33 cellular contexts compared by ENCODE assay signal in the genomic region with DNA sequence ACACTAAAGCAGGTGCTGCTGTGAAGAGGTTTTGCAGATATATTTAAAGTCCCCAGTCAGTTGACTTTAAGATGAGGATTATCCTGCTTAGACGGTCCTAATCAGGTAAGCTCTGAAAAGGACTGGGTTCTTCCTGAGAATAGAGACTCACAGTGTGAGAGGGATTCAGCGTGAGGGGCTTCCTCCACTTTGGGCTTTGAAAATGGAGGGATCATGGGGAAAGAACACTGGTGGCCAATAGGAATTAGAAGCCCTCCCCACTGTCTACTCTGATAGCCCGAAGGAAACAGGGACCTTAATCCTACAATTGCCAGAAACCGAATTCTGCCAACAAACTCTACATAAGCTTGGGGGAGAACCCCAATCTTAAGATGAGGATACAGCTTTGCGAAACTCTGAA. TPM values are rescaled to one million over a fixed set of nuclear protein-coding genes. Genes with fewer than 3 reads are reported as not detected.
"Had no signal": no experiment of that assay in that cellular context is flagged by ENCODE, and none has a peak within 500 bp of the region (broad histone marks: within the 10 kb centered on the region; RNA-seq: fewer than 3 reads in every experiment).

No MANE protein-coding gene starts in this region.

- H3K4me1 ChIP-seq: colonic mucosa, right lobe of liver had no signal

- DNase-seq: colonic mucosa; effector CD8-positive, alpha-beta T cell; endodermal cell; glutamatergic neuron; heart right ventricle; hippocampal formation; islet precursor cell; mesenchymal stem cell; mucosa of descending colon; naive B cell; right lobe of liver; stimulated activated CD4-positive, alpha-beta T cell treated with anti-CD3 and anti-CD28 coated beads, Interleukin-2, amount 100 ng/mL, for 24 hours; stimulated activated CD4-positive, alpha-beta T cell treated with anti-CD3 and anti-CD28 coated beads, Interleukin-4, amount 100 ng/mL, for 24 hours; stimulated activated naive CD4-positive, alpha-beta T cell treated with Interleukin-2 at 50 U/mL for 16 hours; stomach; thyroid gland had no signal

- H3K9me3 ChIP-seq: colonic mucosa, esophagus muscularis mucosa, heart right ventricle, mucosa of descending colon, right lobe of liver, stomach, thyroid gland, vagina had no signal

- H3K79me2 ChIP-seq: parathyroid adenoma had no signal

- H3K36me3 ChIP-seq: colonic mucosa, esophagus muscularis mucosa, heart right ventricle, right lobe of liver, stomach, thyroid gland, vagina had no signal

- H3K9me3 Mint-ChIP-seq: dendritic cell treated with granulocyte-macrophage colony-stimulating factor and Interleukin-4, amounts not matched to agents 40 ng/mL and 50 ng/mL, for 4 days; mesothelial cell of epicardium; natural killer cell treated with Interleukin-12 subunit alpha and Interleukin-12 subunit beta and Interleukin-15 and Interleukin-18, amount 100 ng/mL, for 72 hours; stimulated activated effector memory CD8-positive, alpha-beta T cell treated with anti-CD3 and anti-CD28 coated beads, Interleukin-12 subunit alpha, Interleukin-12 subunit beta, amount 100 ng/mL, for 72 hours had no signal

- H3K36me3 Mint-ChIP-seq: mesothelial cell of epicardium; naive B cell; natural killer cell treated with Interleukin-12 subunit alpha and Interleukin-12 subunit beta and Interleukin-15 and Interleukin-18, amount 100 ng/mL, for 72 hours; stimulated activated effector memory CD8-positive, alpha-beta T cell treated with anti-CD3 and anti-CD28 coated beads, Interleukin-12 subunit alpha, Interleukin-12 subunit beta, amount 100 ng/mL, for 72 hours had no signal

- H3K4me1 Mint-ChIP-seq: endodermal cell, neural crest cell had no signal

- H3K27ac Mint-ChIP-seq: dendritic cell treated with granulocyte-macrophage colony-stimulating factor and Interleukin-4, amounts not matched to agents 40 ng/mL and 50 ng/mL, for 4 days; endodermal cell; mesothelial cell of epicardium; naive B cell; natural killer cell treated with Interleukin-12 subunit alpha and Interleukin-12 subunit beta and Interleukin-15 and Interleukin-18, amount 100 ng/mL, for 72 hours; progenitor cell of endocrine pancreas; stimulated activated effector memory CD8-positive, alpha-beta T cell treated with anti-CD3 and anti-CD28 coated beads, Interleukin-12 subunit alpha, Interleukin-12 subunit beta, amount 100 ng/mL, for 72 hours had no signal

- H3K27me3 ChIP-seq: colonic mucosa, right lobe of liver, thyroid gland, vagina had no signal

- H3K27ac ChIP-seq: colonic mucosa, esophagus muscularis mucosa, heart right ventricle, parathyroid adenoma, right lobe of liver, stomach, thyroid gland, vagina had no signal

- ATAC-seq: heart right ventricle; left lobe of liver; mucosa of descending colon; right lobe of liver; stimulated activated effector memory CD8-positive, alpha-beta T cell treated with anti-CD3 and anti-CD28 coated beads, Interleukin-12 subunit alpha, Interleukin-12 subunit beta, amount 100 ng/mL, for 72 hours had no signal

- H3K9ac ChIP-seq: parathyroid adenoma had no signal

- H3K4me3 Mint-ChIP-seq: dendritic cell treated with granulocyte-macrophage colony-stimulating factor and Interleukin-4, amounts not matched to agents 40 ng/mL and 50 ng/mL, for 4 days; endodermal cell; mesothelial cell of epicardium; naive B cell; natural killer cell treated with Interleukin-12 subunit alpha and Interleukin-12 subunit beta and Interleukin-15 and Interleukin-18, amount 100 ng/mL, for 72 hours; neural crest cell; stimulated activated effector memory CD8-positive, alpha-beta T cell treated with anti-CD3 and anti-CD28 coated beads, Interleukin-12 subunit alpha, Interleukin-12 subunit beta, amount 100 ng/mL, for 72 hours had no signal

- H3K4me3 ChIP-seq: colonic mucosa, esophagus muscularis mucosa, heart right ventricle, lung, mucosa of descending colon, right lobe of liver, stomach, thyroid gland, vagina had no signal

- H2AFZ ChIP-seq: parathyroid adenoma had no signal

RNA-seq across cellular contexts. Expression of gene HLA-G, which starts 29.7 kb away (rescaled TPM):
- total RNA-seq: esophagus muscularis mucosa, fibroblast of lung, left lobe of liver, liver, neural crest cell, osteoblast, stomach, subcutaneous adipose tissue, temporal lobe, ureter, vagina had no signal
